ENCODE assay signal across 17 cellular contexts in genomic region chr2:150552421-150552820, GRCh38.
DNase-seq lines count a peak whose midpoint lies in the region; ATAC-seq, FAIRE-seq and TF ChIP-seq lines count a peak whose summit lies in the region.
"Had no signal": no experiment of that assay in that cellular context is flagged by ENCODE, and none has a peak within 500 bp of the region (broad histone marks: within the 10 kb centered on the region; RNA-seq: fewer than 3 reads in every experiment).

No MANE protein-coding gene starts in this region.

- no peaks in the 10 kb centered on the region for H3K79me1 ChIP-seq in IMR-90 (ENCODE audit: low read depth in 1 of 2, low read length in 2 of 2)
- no peaks in the 10 kb centered on the region for H3K79me1 ChIP-seq in neuronal stem cell (ENCODE audit: low read depth, low read length)

- H3K9me1 ChIP-seq in IMR-90 (ENCODE audit: insufficient read depth, low read length) (no peaks in the 10 kb centered on the region), keratinocyte (ENCODE audit: control insufficient read depth, extremely low read depth, insufficient read depth, low read length) (no peaks in the 10 kb centered on the region)

- no peak overlapping the region for H3K9ac ChIP-seq in IMR-90 (ENCODE audit: low read depth, low read length)
- no peak overlapping the region for H3K9ac ChIP-seq in keratinocyte (ENCODE audit: control insufficient read depth, extremely low read depth, insufficient read depth, low read length)
- no peak overlapping the region for H3K9ac ChIP-seq in neuronal stem cell (ENCODE audit: low read depth, low read length, poor library complexity)
- H3K9ac ChIP-seq in SK-N-SH: no peak overlapping the region
- H3K9ac ChIP-seq: BLaER1 treated with 17β-estradiol and CSF1 and Interleukin-3, amounts not matched to agents 10 nM and 100 nM; GM23248 had no signal

- H3K4ac ChIP-seq in IMR-90 (ENCODE audit: low read depth, low read length): peak overlapping the region; percentile 75
- no peak overlapping the region for H3K4ac ChIP-seq in neuronal stem cell (ENCODE audit: low read length)

- TF ChIP-seq CTCF in IMR-90 (conservative IDR thresholded peaks at IDR 0.05; ENCODE audit: low read depth, low read length): no peak
- TF ChIP-seq CTCF in keratinocyte (optimal IDR thresholded peaks at IDR 0.05 in 1 of 3, IDR thresholded peaks at IDR 0.05 in 1 of 3, conservative IDR thresholded peaks at IDR 0.05 in 1 of 3; ENCODE audit: extremely low read depth in 1 of 3, insufficient read depth in 2 of 3, low read length in 3 of 3): no peak
- no peak for TF ChIP-seq CTCF in SK-N-SH (IDR thresholded peaks at IDR 0.05)

- H3F3A ChIP-seq in SK-N-SH (replicated peaks; ENCODE audit: insufficient read depth): no peaks in the 10 kb centered on the region

- no peak for DNase-seq in H54 (ENCODE audit: insufficient read length, low spot score)
- DNase-seq in IMR-90: no peak
- no peak for DNase-seq in keratinocyte (ENCODE audit: low read depth, low spot score)
- DNase-seq in neuronal stem cell (ENCODE audit: low spot score): no peak
- DNase-seq in SK-N-SH: no peak
- no peak for DNase-seq in Right ventricle myocardium superior
- DNase-seq in stimulated activated CD4-positive, alpha-beta T cell treated with anti-CD3 and anti-CD28 coated beads, Interleukin-4, amount 100 ng/mL, for 4 hours: no peak
- DNase-seq: Calu3; CD8-positive, alpha-beta T cell; DMS79 treated with DMSO at 0.1 percent for 48 hours; GF-D8; GM23248; H7; HFFc6 had no signal

- H3K27me3 ChIP-seq in IMR-90 (ENCODE audit: control insufficient read depth, insufficient read depth, low read length): no peaks in the 10 kb centered on the region
- H3K27me3 ChIP-seq in keratinocyte (ENCODE audit: control insufficient read depth, extremely low read depth, insufficient read depth, low read length): no peaks in the 10 kb centered on the region
- no peaks in the 10 kb centered on the region for H3K27me3 ChIP-seq in neuronal stem cell (ENCODE audit: control insufficient read depth in 3 of 3, insufficient read depth in 3 of 3, low read depth in 1 of 3, low read length in 3 of 3)
- H3K27me3 ChIP-seq in SK-N-SH (ENCODE audit: insufficient read depth): no peaks in the 10 kb centered on the region
- H3K27me3 ChIP-seq: BLaER1 treated with 17β-estradiol and CSF1 and Interleukin-3, amounts not matched to agents 10 nM and 100 nM had no signal

- H2BK12ac ChIP-seq in neuronal stem cell (ENCODE audit: low read length): no peak overlapping the region

- H3K56ac ChIP-seq in IMR-90 (ENCODE audit: extremely low read depth, insufficient read depth, low read length): no peak overlapping the region

- H3K18ac ChIP-seq in IMR-90 (ENCODE audit: low read depth, low read length) (peak overlapping the region; percentile 59), neuronal stem cell (ENCODE audit: low read length) (no peak overlapping the region)

- in situ Hi-C loops in IMR-90 (cut with MboI; ENCODE audit: low sequenced_read_pairs): no loop called here

- H4K8ac ChIP-seq in IMR-90 (ENCODE audit: low read depth in 2 of 2, low read length in 2 of 2) (peak overlapping the region; percentile 36 to 88; a peak in 3 of 4 replicates), neuronal stem cell (ENCODE audit: low read depth, low read length) (no peak overlapping the region)

- H4K20me1 ChIP-seq in IMR-90 (ENCODE audit: insufficient read depth, low read length): no peaks in the 10 kb centered on the region
- no peaks in the 10 kb centered on the region for H4K20me1 ChIP-seq in keratinocyte (ENCODE audit: control insufficient read depth, extremely low read depth, insufficient read depth, low read length)
- H4K20me1 ChIP-seq in SK-N-SH (ENCODE audit: insufficient read depth): no peaks in the 10 kb centered on the region
- H4K20me1 ChIP-seq: BLaER1 treated with 17β-estradiol and CSF1 and Interleukin-3, amounts not matched to agents 10 nM and 100 nM had no signal

- CTCF ChIA-PET in IMR-90 (lab: Yijun Ruan, JAX) (interaction anchor here (1.1 kb wide), 1 partner anchor 40 kb away, joined by 4 read pairs; no protein-coding TSS in a partner anchor), SK-N-SH (lab: Yijun Ruan, JAX) (no interaction called here)

- no peak overlapping the region for H3K4me3 ChIP-seq in IMR-90 (ENCODE audit: insufficient read depth, low read depth, low read length)
- H3K4me3 ChIP-seq in keratinocyte (ENCODE audit: control insufficient read depth in 2 of 3, extremely low read depth in 1 of 3, insufficient read depth in 2 of 3, low read depth in 1 of 3, low read length in 3 of 3): no peak overlapping the region
- no peak overlapping the region for H3K4me3 ChIP-seq in neuronal stem cell (ENCODE audit: low read length in 2 of 2)
- H3K4me3 ChIP-seq in SK-N-SH (ENCODE audit: low read depth in 2 of 2, low read length in 1 of 2): no peak overlapping the region
- H3K4me3 ChIP-seq: BLaER1 treated with 17β-estradiol and CSF1 and Interleukin-3, amounts not matched to agents 10 nM and 100 nM; GM23248 had no signal

- peak overlapping the region; percentile 75 for H2BK20ac ChIP-seq in IMR-90 (ENCODE audit: low read depth, low read length)

- H2AK5ac ChIP-seq in IMR-90 (ENCODE audit: low read depth, low read length) (peak overlapping the region; percentile 55; the same call in 1 of the 2 replicates), neuronal stem cell (ENCODE audit: low read depth, low read length) (no peak overlapping the region)

- no peaks in the 10 kb centered on the region for H3K79me2 ChIP-seq in keratinocyte (ENCODE audit: control insufficient read depth, insufficient read depth, low read length)
- no peaks in the 10 kb centered on the region for H3K79me2 ChIP-seq in SK-N-SH (ENCODE audit: insufficient read depth)

- no peak for TF ChIP-seq EP300 in SK-N-SH (IDR thresholded peaks at IDR 0.05; ENCODE audit: borderline replicate concordance in 1 of 2, low read depth in 1 of 2, low read length in 1 of 2)

- peak overlapping the region; percentile 87 for H2BK15ac ChIP-seq in IMR-90 (ENCODE audit: low read depth, low read length)
- no peak overlapping the region for H2BK15ac ChIP-seq in neuronal stem cell (ENCODE audit: low read length)

- H3K23ac ChIP-seq in IMR-90 (ENCODE audit: low read depth, low read length) (no peak overlapping the region), neuronal stem cell (ENCODE audit: low read depth, low read length, poor library complexity) (no peak overlapping the region)

- FAIRE-seq in H54 (lab: Jason Lieb, UNC) (peak; percentile 71), keratinocyte (lab: Jason Lieb, UNC) (no peak)
- FAIRE-seq: HepG2 had no signal

- TF ChIP-seq RAD21 in IMR-90 (IDR thresholded peaks at IDR 0.05; ENCODE audit: low read length) (no peak), SK-N-SH (IDR thresholded peaks at IDR 0.05; ENCODE audit: low read length) (no peak)

- H3K27ac ChIP-seq in IMR-90 (ENCODE audit: insufficient read depth, low read length) (no peak overlapping the region), keratinocyte (ENCODE audit: control insufficient read depth, insufficient read depth, low read length) (no peak overlapping the region), neuronal stem cell (replicated peaks; ENCODE audit: low read length) (no peak overlapping the region), SK-N-SH (ENCODE audit: low read depth in 2 of 2, low read length in 1 of 2) (no peak overlapping the region)
- H3K27ac ChIP-seq: BLaER1 treated with 17β-estradiol and CSF1 and Interleukin-3, amounts not matched to agents 10 nM and 100 nM; GM23248 had no signal

- H3K36me3 ChIP-seq in IMR-90 (ENCODE audit: control insufficient read depth, insufficient read depth, low read length): no peaks in the 10 kb centered on the region
- H3K36me3 ChIP-seq in keratinocyte (ENCODE audit: control insufficient read depth in 2 of 2, extremely low read depth in 1 of 2, insufficient read depth in 2 of 2, low read length in 2 of 2): no peaks in the 10 kb centered on the region
- H3K36me3 ChIP-seq in neuronal stem cell (replicated peaks in 1 of 2; ENCODE audit: control insufficient read depth in 2 of 2, insufficient read depth in 2 of 2, low read length in 2 of 2): no peaks in the 10 kb centered on the region
- H3K36me3 ChIP-seq in SK-N-SH (replicated peaks in 1 of 2; ENCODE audit: control insufficient read depth in 1 of 2, insufficient read depth in 2 of 2, low read length in 1 of 2): no peaks in the 10 kb centered on the region
- H3K36me3 ChIP-seq: BLaER1 treated with 17β-estradiol and CSF1 and Interleukin-3, amounts not matched to agents 10 nM and 100 nM had no signal

- 0 out of 2 replicates have a peak overlapping the region, but pooled peaks have one; percentile 49 for H4K5ac ChIP-seq in IMR-90 (ENCODE audit: low read depth, low read length)

- H3K9me2 ChIP-seq in SK-N-SH: no peaks in the 10 kb centered on the region

- H4K91ac ChIP-seq in IMR-90 (ENCODE audit: insufficient read depth, low read depth, low read length) (peak overlapping the region; percentile 50; the same call in 1 of the 2 replicates), neuronal stem cell (ENCODE audit: low read depth, low read length, poor library complexity) (no peak overlapping the region)

- H3K4me2 ChIP-seq in IMR-90 (ENCODE audit: low read depth, low read length): no peak overlapping the region
- peak overlapping the region; percentile 25 for H3K4me2 ChIP-seq in keratinocyte (ENCODE audit: control insufficient read depth, extremely low read depth, insufficient read depth, low read depth, low read length)
- H3K4me2 ChIP-seq in neuronal stem cell (ENCODE audit: insufficient read depth, low read length, poor library complexity, severe bottlenecking): no peak overlapping the region
- no peak overlapping the region for H3K4me2 ChIP-seq in SK-N-SH
- H3K4me2 ChIP-seq: BLaER1 treated with 17β-estradiol and CSF1 and Interleukin-3, amounts not matched to agents 10 nM and 100 nM had no signal

- H2BK120ac ChIP-seq in IMR-90 (ENCODE audit: low read depth, low read length) (peak overlapping the region; percentile 89), neuronal stem cell (ENCODE audit: low read depth, low read length) (no peak overlapping the region)

- intact Hi-C loops in IMR-90 (cut with micrococcal nuclease): no loop called here
- intact Hi-C loops in Right ventricle myocardium superior (cut with DNase I): no loop called here

- no peak overlapping the region for H2AK9ac ChIP-seq in IMR-90 (replicated peaks; ENCODE audit: low read depth, low read length, poor library complexity)

- no CpG with 5 or more reads among the region's 3 CpGs for WGBS in IMR-90 (ENCODE audit: extremely low coverage in 2 of 2, insufficient read length in 1 of 2), 2 experiments
- WGBS in neuronal stem cell (ENCODE audit: extremely low coverage in 2 of 2, insufficient read length in 2 of 2, insufficient replicate concordance in 1 of 2), 2 donors: no CpG with 5 or more reads among the region's 3 CpGs
- WGBS in SK-N-SH (ENCODE audit: low lambda C conversion rate): 96% methylated on average over 3 of the region's 3 CpGs

- H3K9me3 ChIP-seq in IMR-90 (ENCODE audit: control insufficient read depth, insufficient read depth, low read length): no peaks in the 10 kb centered on the region
- H3K9me3 ChIP-seq in keratinocyte (ENCODE audit: control insufficient read depth, low read depth, low read length): no peaks in the 10 kb centered on the region
- H3K9me3 ChIP-seq in neuronal stem cell (replicated peaks in 1 of 2; ENCODE audit: control insufficient read depth in 2 of 2, insufficient read depth in 1 of 2, low read depth in 1 of 2, low read length in 2 of 2): no peaks in the 10 kb centered on the region
- H3K9me3 ChIP-seq in SK-N-SH: no peaks in the 10 kb centered on the region
- H3K9me3 ChIP-seq: BLaER1 treated with 17β-estradiol and CSF1 and Interleukin-3, amounts not matched to agents 10 nM and 100 nM had no signal

- H2BK5ac ChIP-seq in IMR-90 (ENCODE audit: low read depth, low read length, poor library complexity, severe bottlenecking) (no peak overlapping the region), neuronal stem cell (ENCODE audit: low read length) (no peak overlapping the region)

- no TSS peak for BruUV-seq in IMR-90 (replicated peaks; lab: Mats Ljungman, UMichigan)

- H3K14ac ChIP-seq in IMR-90 (replicated peaks; ENCODE audit: low read depth, low read length) (peak overlapping the region; percentile 85), neuronal stem cell (ENCODE audit: low read length) (no peak overlapping the region)

- H3K4me1 ChIP-seq in IMR-90 (ENCODE audit: control insufficient read depth, insufficient read depth, low read length): peaks cover 9% of the 10 kb centered on the region
- peaks cover 13% of the 10 kb centered on the region for H3K4me1 ChIP-seq in keratinocyte (ENCODE audit: control insufficient read depth, extremely low read depth, insufficient read depth, low read length)
- peaks cover 0 to 2% of the 10 kb centered on the region in 2 donors for H3K4me1 ChIP-seq in neuronal stem cell (ENCODE audit: control insufficient read depth in 2 of 2, insufficient read depth in 1 of 2, low read depth in 1 of 2, low read length in 2 of 2)
- H3K4me1 ChIP-seq in SK-N-SH (ENCODE audit: control insufficient read depth in 1 of 2, insufficient read depth in 2 of 2, low read depth in 1 of 2, low read length in 1 of 2): peaks cover 0 to 4% of the 10 kb centered on the region in 2 experiments; a peak in 1 of 4 replicates

- H2AFZ ChIP-seq in IMR-90 (replicated peaks; ENCODE audit: low read length, poor library complexity): peak overlapping the region; percentile 47
- peak overlapping the region; percentile 35 for H2AFZ ChIP-seq in keratinocyte (ENCODE audit: control insufficient read depth, low read length)
- peak overlapping the region; percentile 76 for H2AFZ ChIP-seq in neuronal stem cell (ENCODE audit: low read length)
- H2AFZ ChIP-seq in SK-N-SH (ENCODE audit: low read depth): no peak overlapping the region
- H2AFZ ChIP-seq: GM23248 had no signal

- dilution Hi-C loops in IMR-90 (cut with HindIII; ENCODE audit: low sequenced_read_pairs, unreplicated experiment): no loop called here
- dilution Hi-C loops in keratinocyte (cut with MboI; ENCODE audit: extremely low pct_ligation_motif_present, low sequenced_read_pairs): no loop called here

- POLR2A ChIA-PET in IMR-90 (lab: Charles Lee; ENCODE audit: unreplicated experiment): no interaction called here
- POLR2A ChIA-PET in SK-N-SH (lab: Yijun Ruan, JAX): no interaction called here

- ATAC-seq in IMR-90 (ENCODE audit: low read depth) (no peak), Right ventricle myocardium superior (ENCODE audit: poor library complexity) (no peak)
- ATAC-seq: CD8-positive, alpha-beta T cell; HCT116; HepG2 had no signal

- TF ChIP-seq POLR2A in H54 (IDR thresholded peaks at IDR 0.05; ENCODE audit: low read depth, low read length): no peak
- TF ChIP-seq POLR2A in IMR-90 (IDR thresholded peaks at IDR 0.05; ENCODE audit: low read depth, low read length): no peak
